In genomic region chr2:7333189-7333588, GRCh38 we compare ENCODE assay signal across 3 cellular contexts.
A peak's percentile ranks its signal among the peaks of the same experiment; 100 is the strongest.
TF ChIP-seq lines count a peak whose summit lies in the region.

No MANE protein-coding gene starts in this region.

TF ChIP-seq in SK-N-SH treated with all-trans-retinoic acid at 6 μM for 48 hours, 23 proteins besides CTCF, POLR2A, EP300 and RAD21 (continued from another document):
- no peak for TF ChIP-seq PATZ1 (CRISPR knock-in tag; IDR thresholded peaks at IDR 0.05; ENCODE audit: borderline replicate concordance)
TF ChIP-seq in SK-N-SH treated with all-trans-retinoic acid at 6 μM for 48 hours: peak in this region for 1.

TF ChIP-seq in SK-N-SH, 30 proteins besides CTCF, POLR2A, EP300 and RAD21 (continued from another document):
- TF ChIP-seq ELF1 (IDR thresholded peaks at IDR 0.05): no peak
- TF ChIP-seq NRF1 (IDR thresholded peaks at IDR 0.05; ENCODE audit: low read depth, low read length): no peak
- TF ChIP-seq POLR2AphosphoS5 (IDR thresholded peaks at IDR 0.05; ENCODE audit: low read depth, low read length): no peak
- no peak for TF ChIP-seq USF2 (IDR thresholded peaks at IDR 0.05; ENCODE audit: borderline replicate concordance, low read depth, low read length)
- no peak for TF ChIP-seq MXI1 (IDR thresholded peaks at IDR 0.05; ENCODE audit: low read depth, low read length)
- no peak for TF ChIP-seq RXRA (IDR thresholded peaks at IDR 0.05; ENCODE audit: borderline replicate concordance, low read depth)

TF ChIP-seq in K562, 482 proteins besides CTCF, POLR2A, EP300 and RAD21 (continued from another document and continues in another):
- TF ChIP-seq ZSCAN32 (CRISPR knock-in tag; IDR thresholded peaks at IDR 0.05): no peak
- TF ChIP-seq ZNF449 (CRISPR knock-in tag; IDR thresholded peaks at IDR 0.05): no peak
- TF ChIP-seq ETS1 (conservative IDR thresholded peaks at IDR 0.05; ENCODE audit: control insufficient read depth, low read depth, low read length): no peak
- no peak for TF ChIP-seq CTCFL (IDR thresholded peaks at IDR 0.05; ENCODE audit: borderline replicate concordance, insufficient read depth, low read depth, low read length, poor library complexity, severe bottlenecking)
- TF ChIP-seq MAFG (tag; conservative IDR thresholded peaks at IDR 0.05): peak; percentile 78
- TF ChIP-seq RNF219 (CRISPR knock-in tag; IDR thresholded peaks at IDR 0.05): no peak
- no peak for TF ChIP-seq TFE3 (CRISPR knock-in tag; IDR thresholded peaks at IDR 0.05)
- TF ChIP-seq POLR3G (IDR thresholded peaks at IDR 0.05; ENCODE audit: extremely low read depth, insufficient read length, insufficient replicate concordance): no peak
- no peak for TF ChIP-seq ZFP30 (CRISPR knock-in tag; IDR thresholded peaks at IDR 0.05; ENCODE audit: borderline replicate concordance)
- no peak for TF ChIP-seq IRF1 (CRISPR knock-in tag; IDR thresholded peaks at IDR 0.05; ENCODE audit: borderline replicate concordance)
- TF ChIP-seq ZNF324 (CRISPR knock-in tag; IDR thresholded peaks at IDR 0.05): no peak
- TF ChIP-seq ZNF133 (CRISPR knock-in tag; IDR thresholded peaks at IDR 0.05): no peak
- peak; percentile 64; the same call in 1 of the 2 replicates for TF ChIP-seq MAFK (IDR thresholded peaks at IDR 0.05; ENCODE audit: low read length)
- TF ChIP-seq ESRRA (IDR thresholded peaks at IDR 0.05; ENCODE audit: borderline replicate concordance, low read depth): no peak
- no peak for TF ChIP-seq ZBTB49 (CRISPR knock-in tag; IDR thresholded peaks at IDR 0.05; ENCODE audit: borderline replicate concordance)
- TF ChIP-seq FOXJ2 (tag; IDR thresholded peaks at IDR 0.05): no peak
- no peak for TF ChIP-seq GTF2B (IDR thresholded peaks at IDR 0.05; ENCODE audit: extremely low read depth, insufficient read length)
- no peak for TF ChIP-seq TSC22D4 (tag; IDR thresholded peaks at IDR 0.05)
- TF ChIP-seq TEAD4 (IDR thresholded peaks at IDR 0.05; ENCODE audit: low read length): no peak
- TF ChIP-seq TEAD4 (CRISPR knock-in tag; IDR thresholded peaks at IDR 0.05; ENCODE audit: borderline replicate concordance): no peak
- no peak for TF ChIP-seq SRSF9 (IDR thresholded peaks at IDR 0.05; ENCODE audit: borderline replicate concordance, low read depth, low read length)
- TF ChIP-seq ZFX (CRISPR knock-in tag; IDR thresholded peaks at IDR 0.05): no peak
- no peak for TF ChIP-seq SMAD2 (IDR thresholded peaks at IDR 0.05; ENCODE audit: low read depth, low read length)
- no peak for TF ChIP-seq NRF1 (conservative IDR thresholded peaks at IDR 0.05 in 1 of 2, IDR thresholded peaks at IDR 0.05 in 1 of 2)
- TF ChIP-seq FOXK2 (conservative IDR thresholded peaks at IDR 0.05 in 1 of 2, IDR thresholded peaks at IDR 0.05 in 1 of 2; ENCODE audit: low read depth in 2 of 2): no peak
- no peak for TF ChIP-seq ZNF277 (CRISPR knock-in tag; IDR thresholded peaks at IDR 0.05; ENCODE audit: borderline replicate concordance)
- no peak for TF ChIP-seq RERE (CRISPR knock-in tag; IDR thresholded peaks at IDR 0.05; ENCODE audit: borderline replicate concordance)
- no peak for TF ChIP-seq HDAC8 (tag; IDR thresholded peaks at IDR 0.05)
- no peak for TF ChIP-seq MED1 (CRISPR knock-in tag; IDR thresholded peaks at IDR 0.05; ENCODE audit: borderline replicate concordance)
- no peak for TF ChIP-seq SRSF7 (optimal IDR thresholded peaks at IDR 0.05; ENCODE audit: low read depth, low read length)
- no peak for TF ChIP-seq HSF4 (CRISPR knock-in tag; IDR thresholded peaks at IDR 0.05; ENCODE audit: borderline replicate concordance)
- no peak for TF ChIP-seq ELF1 (tag; IDR thresholded peaks at IDR 0.05)
- peak; percentile 49; the same call in 1 of the 2 replicates for TF ChIP-seq NFE2 (IDR thresholded peaks at IDR 0.05; ENCODE audit: low read depth)
- TF ChIP-seq TBL1XR1 (IDR thresholded peaks at IDR 0.05; ENCODE audit: low read length in 2 of 2): no peak
- no peak for TF ChIP-seq CHD2 (IDR thresholded peaks at IDR 0.05; ENCODE audit: low read depth, low read length)
